In the genomic region with DNA sequence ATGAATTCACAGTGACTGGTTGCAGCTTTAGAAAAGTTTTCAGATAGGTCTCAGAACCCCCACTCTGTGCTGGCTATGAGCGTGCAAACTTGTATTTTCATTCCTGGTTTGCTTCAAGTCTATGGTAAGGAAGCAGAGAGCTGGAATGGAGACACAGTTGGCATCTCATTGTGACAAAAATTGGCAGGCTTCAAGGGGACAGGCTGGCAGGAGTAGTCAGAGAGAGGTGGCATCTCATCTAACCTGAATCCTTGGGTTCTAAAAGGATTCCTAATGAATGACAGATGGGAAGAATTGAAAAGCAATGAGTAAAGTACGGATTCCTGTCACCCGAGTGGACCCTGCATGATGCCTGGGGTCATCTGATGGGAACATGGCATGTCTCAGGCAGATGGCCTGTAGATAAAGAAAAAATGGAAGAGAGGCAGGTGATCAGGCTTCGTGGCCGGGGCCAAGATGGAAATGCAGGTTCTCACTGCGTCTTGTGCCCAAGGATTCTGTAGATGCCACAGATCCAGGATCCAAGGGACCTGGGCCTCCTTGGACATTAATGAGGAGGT, we compare ENCODE assay signal across 24 cellular contexts.
"Had no signal": no experiment of that assay in that cellular context is flagged by ENCODE, and none has a peak within 500 bp of the region (broad histone marks: within the 10 kb centered on the region; RNA-seq: fewer than 3 reads in every experiment).

No MANE protein-coding gene starts in this region.

- H3K27ac ChIP-seq: gastrocnemius medialis, heart left ventricle, hepatocyte, left lung, neural progenitor cell, pancreas, sigmoid colon, testis, tibial artery, upper lobe of left lung had no signal

- H3K9me3 ChIP-seq: gastrocnemius medialis, heart left ventricle, left lung, mucosa of descending colon, pancreas, sigmoid colon, testis, tibial artery, upper lobe of left lung had no signal

- H3K9ac ChIP-seq: neural progenitor cell had no signal

- H3K4me2 ChIP-seq: hepatocyte, neural progenitor cell had no signal

- DNase-seq: cortex of kidney; effector CD4-positive, alpha-beta T cell; gastrocnemius medialis; heart left ventricle; left cardiac atrium; left lung; mesenchymal stem cell; mucosa of descending colon; naive B cell; nucleus accumbens; pancreas; retina; sigmoid colon; stimulated activated CD4-positive, alpha-beta T cell treated with anti-CD3 and anti-CD28 coated beads, Interleukin-2, amount 100 ng/mL, for 24 hours; stimulated activated CD4-positive, alpha-beta T cell treated with anti-CD3 and anti-CD28 coated beads, Interleukin-4, amount 100 ng/mL, for 24 hours; stimulated activated naive CD8-positive, alpha-beta T cell treated with anti-CD3 and anti-CD28 coated beads, Interleukin-15, Interleukin-2, amounts not matched to agents 100 U/mL and 50 U/mL, for 24 hours; substantia nigra; testis; tibial artery; upper lobe of left lung had no signal

- H3K79me2 ChIP-seq: hepatocyte had no signal

- H3K4me3 ChIP-seq: gastrocnemius medialis, heart left ventricle, hepatocyte, left lung, mucosa of descending colon, neural progenitor cell, pancreas, sigmoid colon, testis, tibial artery, upper lobe of left lung had no signal

- ATAC-seq: gastrocnemius medialis; heart left ventricle; left cardiac atrium; left lung; mucosa of descending colon; natural killer cell treated with Interleukin-12 subunit alpha and Interleukin-12 subunit beta and Interleukin-15 and Interleukin-18, amount 100 ng/mL, for 72 hours; pancreas; stimulated activated memory B cell treated with anti-CD40 and anti-IgM and Interleukin-4, amounts not matched to agents 10 μg/mL and 1 μg/mL and 100 μg/mL, for 72 hours; stimulated activated naive CD8-positive, alpha-beta T cell treated with anti-CD3 and anti-CD28 coated beads, Interleukin-15, Interleukin-2, amounts not matched to agents 100 U/mL and 50 U/mL, for 24 hours had no signal

- H3K36me3 ChIP-seq: gastrocnemius medialis, heart left ventricle, left lung, neural progenitor cell, pancreas, sigmoid colon, tibial artery, upper lobe of left lung had no signal

- H2AFZ ChIP-seq: hepatocyte, neural progenitor cell had no signal

- H3K27me3 ChIP-seq: gastrocnemius medialis, hepatocyte, left lung, neural progenitor cell, pancreas, sigmoid colon, testis, tibial artery, upper lobe of left lung had no signal

- H3K4me1 ChIP-seq: gastrocnemius medialis, left lung, neural progenitor cell, pancreas, sigmoid colon had no signal
